In genomic region chr16:1818204-1818872, GRCh38 we compare ENCODE assay signal across 21 cellular contexts. TPM values are rescaled to one million over a fixed set of nuclear protein-coding genes. Genes with fewer than 3 reads are reported as not detected.
"Had no signal": no experiment of that assay in that cellular context is flagged by ENCODE, and none has a peak within 500 bp of the region (broad histone marks: within the 10 kb centered on the region; RNA-seq: fewer than 3 reads in every experiment).

No MANE protein-coding gene starts in this region.

- H3K27ac ChIP-seq: colonic mucosa, esophagus squamous epithelium, gastroesophageal sphincter, neutrophil, right atrium auricular region had no signal

- H3K27ac Mint-ChIP-seq: immature natural killer cell; nephron progenitor cell; stimulated activated naive B cell treated with anti-CD40 and anti-IgM and Interleukin-4, amounts not matched to agents 10 μg/mL and 1 μg/mL and 100 μg/mL, for 72 hours had no signal

- H3K27me3 ChIP-seq: colonic mucosa, esophagus squamous epithelium, gastroesophageal sphincter, neutrophil, right atrium auricular region had no signal

- H3K9me3 ChIP-seq: colonic mucosa, esophagus squamous epithelium, gastroesophageal sphincter, neutrophil, right atrium auricular region had no signal

- DNase-seq: cerebellar nuclear complex; colonic mucosa; dermis blood vessel endothelial cell; esophagus squamous epithelium; foreskin fibroblast; glutamatergic neuron; immature natural killer cell; left cardiac atrium; mammary epithelial cell; naive thymus-derived CD4-positive, alpha-beta T cell; nephron progenitor cell; small intestine; stimulated activated CD4-positive, alpha-beta T cell treated with anti-CD3 and anti-CD28 coated beads, Interleukin-2, amount 100 ng/mL, for 48 hours; stimulated activated CD8-positive, alpha-beta memory T cell treated with anti-CD3 and anti-CD28 coated beads, Interleukin-4, amount 100 ng/mL, for 48 hours; stimulated activated naive B cell treated with anti-CD40 and anti-IgM and Interleukin-4, amounts not matched to agents 10 μg/mL and 1 μg/mL and 100 μg/mL, for 72 hours; trophoblast cell had no signal

- H3K4me1 ChIP-seq: colonic mucosa, right atrium auricular region had no signal

- H3K4me3 ChIP-seq: colonic mucosa, esophagus squamous epithelium, gastroesophageal sphincter, right atrium auricular region had no signal

- ATAC-seq: naive thymus-derived CD4-positive, alpha-beta T cell; stimulated activated naive B cell treated with anti-CD40 and anti-IgM and Interleukin-4, amounts not matched to agents 10 μg/mL and 1 μg/mL and 100 μg/mL, for 72 hours had no signal

- FAIRE-seq: keratinocyte, small intestine had no signal

- H3K4me3 Mint-ChIP-seq: immature natural killer cell; naive thymus-derived CD4-positive, alpha-beta T cell; nephron progenitor cell; stimulated activated naive B cell treated with anti-CD40 and anti-IgM and Interleukin-4, amounts not matched to agents 10 μg/mL and 1 μg/mL and 100 μg/mL, for 72 hours had no signal

- H3K4me1 Mint-ChIP-seq: nephron progenitor cell; stimulated activated naive B cell treated with anti-CD40 and anti-IgM and Interleukin-4, amounts not matched to agents 10 μg/mL and 1 μg/mL and 100 μg/mL, for 72 hours had no signal

- H3K9me3 Mint-ChIP-seq: naive thymus-derived CD4-positive, alpha-beta T cell; nephron progenitor cell; stimulated activated naive B cell treated with anti-CD40 and anti-IgM and Interleukin-4, amounts not matched to agents 10 μg/mL and 1 μg/mL and 100 μg/mL, for 72 hours had no signal

- H3K27me3 Mint-ChIP-seq: naive thymus-derived CD4-positive, alpha-beta T cell; stimulated activated naive B cell treated with anti-CD40 and anti-IgM and Interleukin-4, amounts not matched to agents 10 μg/mL and 1 μg/mL and 100 μg/mL, for 72 hours had no signal

RNA-seq across cellular contexts. Expression of gene IGFALS, which starts 24.8 kb away (rescaled TPM):
- total RNA-seq: dermis blood vessel endothelial cell, esophagus squamous epithelium, left cardiac atrium, mammary epithelial cell, mesenteric fat pad, right atrium auricular region had no signal
- polyA plus RNA-seq: immature natural killer cell, keratinocyte, mammary epithelial cell had no signal
